8 cellular contexts compared by ENCODE assay signal in the genomic region with DNA sequence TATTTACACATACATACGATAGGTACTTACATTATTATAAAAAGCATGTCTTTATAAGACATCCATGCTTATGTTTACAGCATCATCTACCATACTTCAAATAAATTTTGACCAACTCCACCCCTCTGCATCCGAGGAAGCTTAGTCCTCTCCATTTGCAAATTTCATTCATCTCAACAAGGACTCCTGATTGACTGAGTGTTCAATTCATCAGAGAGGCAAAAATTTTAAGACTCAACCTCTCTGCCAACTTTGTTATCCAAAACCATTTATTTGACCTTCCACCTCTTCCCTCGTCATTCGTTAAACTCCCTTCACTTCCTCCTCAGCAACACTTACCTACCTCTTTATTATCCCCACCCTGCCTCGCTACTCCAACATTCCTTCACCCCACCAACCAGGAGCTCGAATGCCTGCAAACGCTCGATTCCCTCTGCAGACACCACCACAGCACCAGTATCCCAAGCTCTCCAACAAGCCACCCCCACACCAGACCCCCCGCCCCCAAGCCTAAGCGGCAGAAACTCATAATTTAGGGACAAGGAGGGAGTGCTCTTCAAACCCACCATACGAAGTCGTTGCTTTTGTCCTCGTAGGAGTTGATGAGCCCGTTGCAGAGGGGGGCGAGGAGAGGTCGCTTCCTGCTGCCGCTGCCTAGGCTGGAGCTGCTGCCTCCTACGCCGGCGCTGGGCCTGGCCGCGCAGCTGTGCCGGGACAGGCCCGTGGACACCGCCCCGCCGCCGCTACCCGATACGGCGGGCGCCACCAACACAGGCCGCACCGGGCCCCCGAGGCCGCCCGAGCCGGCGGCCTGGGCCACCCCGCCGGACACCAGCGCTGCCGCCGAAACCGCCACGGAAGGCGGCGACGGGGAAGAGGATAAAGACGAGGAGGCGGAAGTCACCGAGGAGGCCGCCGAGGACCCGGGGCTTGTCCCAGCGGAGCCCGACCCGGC. TPM values are rescaled to one million over a fixed set of nuclear protein-coding genes. Genes with fewer than 3 reads are reported as not detected.
DNase-seq lines count a peak whose midpoint lies in the region; ATAC-seq, FAIRE-seq and TF ChIP-seq lines count a peak whose summit lies in the region.

No MANE protein-coding gene starts in this region.

- H3K4me3 Mint-ChIP-seq in activated naive CD4-positive, alpha-beta T cell treated with anti-CD3 and anti-CD28 coated beads for 36 hours: peak overlapping the region; percentile 98

- H3K4me3 ChIP-seq in AG09309 (ENCODE audit: control insufficient read depth, low read depth, low read length) (peak overlapping the region; percentile 87), neuron (ENCODE audit: low read length) (peak overlapping the region; percentile 95)

- no peaks in the 10 kb centered on the region for H3K36me3 ChIP-seq in neuron (ENCODE audit: insufficient read depth, low read length)

- no peaks in the 10 kb centered on the region for H3K9me3 ChIP-seq in neuron (ENCODE audit: low read length)

- peaks cover 36% of the 10 kb centered on the region for H3K4me1 Mint-ChIP-seq in activated naive CD4-positive, alpha-beta T cell treated with anti-CD3 and anti-CD28 coated beads for 36 hours (ENCODE audit: low read depth)

- H2AFZ ChIP-seq in neuron (ENCODE audit: low read depth, low read length): peak overlapping the region; percentile 69

- in situ Hi-C loops in GM13976 (cut with MboI; ENCODE audit: low sequenced_read_pairs, unreplicated experiment): no loop called here

- FAIRE-seq in frontal cortex (lab: Jason Lieb, UNC): no peak
- no peak for FAIRE-seq in urothelium cell line (lab: Jason Lieb, UNC)

- peaks cover 19% of the 10 kb centered on the region for H3K4me1 ChIP-seq in neuron (ENCODE audit: insufficient read depth, low read length)

- no peak for TF ChIP-seq CTCF in AG09309 (IDR thresholded peaks at IDR 0.05; ENCODE audit: control insufficient read depth, insufficient read depth, low read depth, low read length, missing control alignments)
- no peak for TF ChIP-seq CTCF in GM13976 (IDR thresholded peaks at IDR 0.05; ENCODE audit: borderline replicate concordance, control extremely low read depth, extremely low read depth, insufficient read depth, missing control alignments)

- H3K27me3 ChIP-seq in neuron (ENCODE audit: insufficient read depth, low read length): no peaks in the 10 kb centered on the region

- CTCF ChIA-PET in activated naive CD4-positive, alpha-beta T cell treated with anti-CD3 and anti-CD28 coated beads for 36 hours (lab: Charles Lee): no interaction called here

- peaks cover 22% of the 10 kb centered on the region for H3K36me3 Mint-ChIP-seq in activated naive CD4-positive, alpha-beta T cell treated with anti-CD3 and anti-CD28 coated beads for 36 hours (ENCODE audit: low read depth)

- H3K27me3 Mint-ChIP-seq in activated naive CD4-positive, alpha-beta T cell treated with anti-CD3 and anti-CD28 coated beads for 36 hours (ENCODE audit: low read depth): no peaks in the 10 kb centered on the region

- no peaks in the 10 kb centered on the region for H3K9me3 Mint-ChIP-seq in activated naive CD4-positive, alpha-beta T cell treated with anti-CD3 and anti-CD28 coated beads for 36 hours

- ATAC-seq in HG02885 (IDR thresholded peaks at IDR 0.05; ENCODE audit: poor library complexity, unreplicated experiment): peak; percentile 25

- DNase-seq in AG09309 (ENCODE audit: low read depth) (no peak), GM13976 (ENCODE audit: low spot score) (peak; percentile 59), NCI-H2227 treated with DMSO at 0.1 percent for 48 hours (lab: John Stamatoyannopoulos, UW) (peak; percentile 47), frontal cortex (ENCODE audit: low spot score in 2 of 2) (peak; percentile 12 to 29), urothelium cell line (ENCODE audit: low spot score) (peak; percentile 38)
- peak; percentile 53 for DNase-seq in activated naive CD4-positive, alpha-beta T cell treated with anti-CD3 and anti-CD28 coated beads for 36 hours

- intact Hi-C loops in activated naive CD4-positive, alpha-beta T cell treated with anti-CD3 and anti-CD28 coated beads for 36 hours (cut with micrococcal nuclease): loop anchor here (2.0 to 5.0 kb wide), 4 partner anchors 84 to 1207 kb away; a partner anchor contains a TSS

- H3K27ac Mint-ChIP-seq in activated naive CD4-positive, alpha-beta T cell treated with anti-CD3 and anti-CD28 coated beads for 36 hours: peak overlapping the region; percentile 96

RNA-seq across cellular contexts. Expression of a gene that starts 0.8 kb away (rescaled TPM):
- total RNA-seq in activated naive CD4-positive, alpha-beta T cell treated with anti-CD3 and anti-CD28 coated beads for 36 hours: 10 to 100 TPM; 37.4 to 37.6 TPM
- 146 TPM for total RNA-seq in frontal cortex
